19 cellular contexts compared by ENCODE assay signal in the genomic region with DNA sequence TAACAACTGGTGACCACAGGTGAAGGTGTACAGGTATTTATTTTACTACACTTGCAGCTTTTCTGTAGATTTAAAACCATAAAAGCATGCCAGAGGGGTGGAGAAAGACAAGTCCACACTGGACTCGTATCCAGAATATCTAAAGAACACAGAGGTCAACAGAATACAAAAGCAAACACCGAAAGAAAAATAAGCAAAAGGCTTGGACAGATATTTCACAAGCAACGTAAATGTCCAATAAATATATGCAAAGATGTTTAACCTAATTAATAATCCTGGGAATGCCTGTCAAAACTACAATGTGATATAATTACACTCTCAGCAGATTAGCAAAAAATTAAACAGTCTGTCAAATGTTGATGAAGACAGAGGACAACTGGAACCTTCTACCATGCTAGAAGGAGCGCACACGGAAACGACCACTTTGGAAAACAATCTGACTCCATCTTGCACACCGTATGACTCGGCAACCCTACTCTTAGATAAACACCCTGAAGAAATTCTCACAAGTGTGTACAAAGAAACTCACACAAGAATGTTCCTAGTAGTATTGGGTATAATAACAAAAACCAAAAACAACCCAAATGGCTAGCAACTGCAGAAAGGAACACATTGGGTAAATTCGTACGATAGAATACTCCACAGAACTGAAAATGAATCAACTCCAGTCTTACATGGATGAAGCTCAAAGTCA. TPM values are rescaled to one million over a fixed set of nuclear protein-coding genes. Genes with fewer than 3 reads are reported as not detected.
DNase-seq lines count a peak whose midpoint lies in the region; ATAC-seq, FAIRE-seq and TF ChIP-seq lines count a peak whose summit lies in the region.
"Had no signal": no experiment of that assay in that cellular context is flagged by ENCODE, and none has a peak within 500 bp of the region (broad histone marks: within the 10 kb centered on the region; RNA-seq: fewer than 3 reads in every experiment).

No MANE protein-coding gene starts in this region.

- TF ChIP-seq CTCF in MCF 10A (IDR thresholded peaks at IDR 0.05; ENCODE audit: unreplicated experiment), result no peak
- TF ChIP-seq CTCF in mammary epithelial cell (conservative IDR thresholded peaks at IDR 0.05 in 1 of 2, IDR thresholded peaks at IDR 0.05 in 1 of 2; ENCODE audit: extremely low read depth in 1 of 2, insufficient read depth in 1 of 2, low read depth in 1 of 2, low read length in 2 of 2), result no peak
- no peak for TF ChIP-seq CTCF in LNCaP clone FGC (IDR thresholded peaks at IDR 0.05; ENCODE audit: control insufficient read depth, extremely low read depth, insufficient read depth)
- TF ChIP-seq CTCF in endothelial cell of umbilical vein (IDR thresholded peaks at IDR 0.05; ENCODE audit: extremely low read depth in 1 of 2, insufficient read depth in 1 of 2, low read depth in 1 of 2, low read length in 2 of 2), result no peak

- H3K36me3 Mint-ChIP-seq in MCF 10A (ENCODE audit: insufficient read depth, unreplicated experiment), result no peaks in the 10 kb centered on the region
- no peaks in the 10 kb centered on the region for H3K36me3 Mint-ChIP-seq in stimulated activated effector memory CD8-positive, alpha-beta T cell treated with anti-CD3 and anti-CD28 coated beads, Interleukin-12 subunit alpha, Interleukin-12 subunit beta, amount 100 ng/mL, for 72 hours
- no peaks in the 10 kb centered on the region for H3K36me3 Mint-ChIP-seq in activated CD4-positive, alpha-beta memory T cell treated with anti-CD3 and anti-CD28 coated beads for 36 hours

- POLR2A ChIA-PET in MCF 10A (lab: Yijun Ruan, JAX) (interaction anchor here (0.7 to 4.7 kb wide), 5 partner anchors 10 to 390 kb away, joined by 3 to 24 read pairs (median 3); a partner anchor contains a TSS), endothelial cell of umbilical vein (lab: Charles Lee) (no interaction called here)
- POLR2A ChIA-PET in activated CD4-positive, alpha-beta memory T cell treated with anti-CD3 and anti-CD28 coated beads for 36 hours (lab: Charles Lee), result no interaction called here

- H3K27ac ChIP-seq in mammary epithelial cell (ENCODE audit: insufficient read depth, low read depth, low read length) (no peak overlapping the region), endothelial cell of umbilical vein (ENCODE audit: insufficient read depth, low read depth, low read length) (no peak overlapping the region)

- no peak for TF ChIP-seq POLR2A in endothelial cell of umbilical vein (IDR thresholded peaks at IDR 0.05; ENCODE audit: low read depth, low read length)

- peaks cover 22% of the 10 kb centered on the region for H3K4me1 ChIP-seq in mammary epithelial cell (ENCODE audit: insufficient read depth, low read length)
- H3K4me1 ChIP-seq in endothelial cell of umbilical vein (ENCODE audit: control insufficient read depth, extremely low read depth, insufficient read depth, low read length), result no peaks in the 10 kb centered on the region

- H2AFZ ChIP-seq in mammary epithelial cell (ENCODE audit: low read depth, low read length), result no peak overlapping the region
- no peak overlapping the region for H2AFZ ChIP-seq in endothelial cell of umbilical vein (ENCODE audit: low read depth, low read length)

- intact Hi-C loops in MCF 10A (cut with micrococcal nuclease), result no loop called here
- intact Hi-C loops in mammary epithelial cell (cut with micrococcal nuclease), result no loop called here
- intact Hi-C loops in endothelial cell of umbilical vein (cut with micrococcal nuclease), result no loop called here
- intact Hi-C loops in activated CD4-positive, alpha-beta memory T cell treated with anti-CD3 and anti-CD28 coated beads for 36 hours (cut with micrococcal nuclease), result no loop called here

- no peaks in the 10 kb centered on the region for H3K36me3 ChIP-seq in mammary epithelial cell (ENCODE audit: insufficient read depth, low read length)
- no peaks in the 10 kb centered on the region for H3K36me3 ChIP-seq in endothelial cell of umbilical vein (ENCODE audit: control insufficient read depth in 2 of 2, extremely low read depth in 1 of 2, insufficient read depth in 2 of 2, low read length in 2 of 2)

- WGBS in mammary epithelial cell (ENCODE audit: low coverage, missing lambda C conversion rate), result 94% methylated on average over 10 of the region's 10 CpGs

- dilution Hi-C loops in mammary epithelial cell (cut with HindIII; ENCODE audit: low sequenced_read_pairs), result loop anchor here (5.0 kb wide), 1 partner anchor 65 kb away; no protein-coding TSS in a partner anchor
- dilution Hi-C loops in endothelial cell of umbilical vein (cut with MboI; ENCODE audit: extremely low pct_ligation_motif_present, low sequenced_read_pairs), result no loop called here

- H3K4me2 ChIP-seq in mammary epithelial cell (ENCODE audit: insufficient read depth, low read depth, low read length) (no peak overlapping the region), endothelial cell of umbilical vein (ENCODE audit: insufficient read depth, low read length) (no peak overlapping the region)
- H3K4me2 ChIP-seq: BLaER1 treated with 17β-estradiol and CSF1 and Interleukin-3, amounts not matched to agents 10 nM and 100 nM had no signal

- no peak for ATAC-seq in stimulated activated effector memory CD8-positive, alpha-beta T cell treated with anti-CD3 and anti-CD28 coated beads, Interleukin-12 subunit alpha, Interleukin-12 subunit beta, amount 100 ng/mL, for 72 hours
- ATAC-seq: CD8-positive, alpha-beta T cell; HepG2 had no signal

- H4K20me1 ChIP-seq in mammary epithelial cell (ENCODE audit: insufficient read depth, low read length) (no peaks in the 10 kb centered on the region), endothelial cell of umbilical vein (replicated peaks; ENCODE audit: control insufficient read depth, extremely low read depth, insufficient read depth, low read length) (no peaks in the 10 kb centered on the region)

- peak; percentile 64 for FAIRE-seq in endothelial cell of umbilical vein (lab: Jason Lieb, UNC)
- FAIRE-seq: D721Med, G401.6, GM12891, GM18507, H1, HepG2 had no signal

- H3K9ac ChIP-seq in mammary epithelial cell (ENCODE audit: insufficient read depth, low read length), result no peak overlapping the region
- no peak overlapping the region for H3K9ac ChIP-seq in endothelial cell of umbilical vein (replicated peaks; ENCODE audit: extremely low read depth, insufficient read depth, low read length)
- H3K9ac ChIP-seq: BLaER1 treated with 17β-estradiol and CSF1 and Interleukin-3, amounts not matched to agents 10 nM and 100 nM had no signal

- no peaks in the 10 kb centered on the region for H3K9me3 Mint-ChIP-seq in MCF 10A (ENCODE audit: unreplicated experiment)
- H3K9me3 Mint-ChIP-seq in stimulated activated effector memory CD8-positive, alpha-beta T cell treated with anti-CD3 and anti-CD28 coated beads, Interleukin-12 subunit alpha, Interleukin-12 subunit beta, amount 100 ng/mL, for 72 hours, result no peaks in the 10 kb centered on the region
- no peaks in the 10 kb centered on the region for H3K9me3 Mint-ChIP-seq in activated CD4-positive, alpha-beta memory T cell treated with anti-CD3 and anti-CD28 coated beads for 36 hours
- H3K9me3 Mint-ChIP-seq: CD8-positive, alpha-beta T cell had no signal

- no peaks in the 10 kb centered on the region for H3K27me3 Mint-ChIP-seq in MCF 10A (ENCODE audit: insufficient read depth, unreplicated experiment)
- no peaks in the 10 kb centered on the region for H3K27me3 Mint-ChIP-seq in activated CD4-positive, alpha-beta memory T cell treated with anti-CD3 and anti-CD28 coated beads for 36 hours
- H3K27me3 Mint-ChIP-seq: B cell had no signal

- peaks cover 23% of the 10 kb centered on the region for H3K4me1 Mint-ChIP-seq in MCF 10A (ENCODE audit: insufficient read depth, unreplicated experiment)
- peaks cover 11% of the 10 kb centered on the region for H3K4me1 Mint-ChIP-seq in stimulated activated effector memory CD8-positive, alpha-beta T cell treated with anti-CD3 and anti-CD28 coated beads, Interleukin-12 subunit alpha, Interleukin-12 subunit beta, amount 100 ng/mL, for 72 hours
- no peaks in the 10 kb centered on the region for H3K4me1 Mint-ChIP-seq in activated CD4-positive, alpha-beta memory T cell treated with anti-CD3 and anti-CD28 coated beads for 36 hours (ENCODE audit: low read depth)

- no peaks in the 10 kb centered on the region for H3K79me2 ChIP-seq in mammary epithelial cell (ENCODE audit: insufficient read depth, low read length)
- no peaks in the 10 kb centered on the region for H3K79me2 ChIP-seq in endothelial cell of umbilical vein (ENCODE audit: control insufficient read depth, insufficient read depth, low read length)

- no peak for DNase-seq in MCF 10A (ENCODE audit: unreplicated experiment)
- no peak for DNase-seq in mammary epithelial cell
- peak; percentile 14 for DNase-seq in LNCaP clone FGC (ENCODE audit: low read depth)
- DNase-seq in endothelial cell of umbilical vein (ENCODE audit: low read depth, low spot score), result no peak
- no peak for DNase-seq in stimulated activated effector memory CD8-positive, alpha-beta T cell treated with anti-CD3 and anti-CD28 coated beads, Interleukin-12 subunit alpha, Interleukin-12 subunit beta, amount 100 ng/mL, for 72 hours (ENCODE audit: low spot score in 2 of 2)
- no peak for DNase-seq in activated CD4-positive, alpha-beta memory T cell treated with anti-CD3 and anti-CD28 coated beads for 36 hours
- DNase-seq in HuH-7 (ENCODE audit: low spot score), result no peak
- DNase-seq in COR-L47 (lab: John Stamatoyannopoulos, UW), result no peak
- DNase-seq: Caco-2; CD8-positive, alpha-beta T cell; H9 had no signal

- H3K4me3 Mint-ChIP-seq in MCF 10A (ENCODE audit: unreplicated experiment), result no peak overlapping the region
- no peak overlapping the region for H3K4me3 Mint-ChIP-seq in stimulated activated effector memory CD8-positive, alpha-beta T cell treated with anti-CD3 and anti-CD28 coated beads, Interleukin-12 subunit alpha, Interleukin-12 subunit beta, amount 100 ng/mL, for 72 hours
- H3K4me3 Mint-ChIP-seq in activated CD4-positive, alpha-beta memory T cell treated with anti-CD3 and anti-CD28 coated beads for 36 hours, result no peak overlapping the region
- H3K4me3 Mint-ChIP-seq: B cell; CD8-positive, alpha-beta T cell; H9 had no signal

- H3K27me3 ChIP-seq in mammary epithelial cell (ENCODE audit: insufficient read depth, low read length) (no peaks in the 10 kb centered on the region), endothelial cell of umbilical vein (ENCODE audit: control insufficient read depth in 2 of 2, insufficient read depth in 2 of 2, low read length in 2 of 2) (no peaks in the 10 kb centered on the region)
- H3K27me3 ChIP-seq: BLaER1 treated with 17β-estradiol and CSF1 and Interleukin-3, amounts not matched to agents 10 nM and 100 nM had no signal

- BruUV-seq in MCF 10A (replicated peaks; lab: Mats Ljungman, UMichigan), result no TSS peak
- no TSS peak for BruUV-seq in mammary epithelial cell (replicated peaks; lab: Mats Ljungman, UMichigan)
- BruUV-seq in endothelial cell of umbilical vein (replicated peaks; lab: Mats Ljungman, UMichigan), result no TSS peak

- no peaks in the 10 kb centered on the region for H3K9me3 ChIP-seq in mammary epithelial cell (replicated peaks; ENCODE audit: insufficient read depth, low read length)
- H3K9me3 ChIP-seq in endothelial cell of umbilical vein (replicated peaks; ENCODE audit: control insufficient read depth, insufficient read depth, low read length), result no peaks in the 10 kb centered on the region
- H3K9me3 ChIP-seq: Caco-2 had no signal

- no peak overlapping the region for H3K4me3 ChIP-seq in mammary epithelial cell (replicated peaks in 1 of 3; ENCODE audit: insufficient read depth in 1 of 3, low read depth in 2 of 3, low read length in 3 of 3)
- peak overlapping the region; percentile 13; the same call in 1 of the 2 replicates for H3K4me3 ChIP-seq in LNCaP clone FGC (ENCODE audit: low read depth, low read length)
- H3K4me3 ChIP-seq in endothelial cell of umbilical vein (replicated peaks in 1 of 3; ENCODE audit: insufficient read depth in 1 of 3, low read depth in 1 of 3, low read length in 3 of 3), result no peak overlapping the region
- H3K4me3 ChIP-seq: BLaER1 treated with 17β-estradiol and CSF1 and Interleukin-3, amounts not matched to agents 10 nM and 100 nM had no signal

- H3K9me1 ChIP-seq in endothelial cell of umbilical vein (replicated peaks; ENCODE audit: control insufficient read depth, extremely low read depth, insufficient read depth, low read length), result no peaks in the 10 kb centered on the region

- in situ Hi-C loops in mammary epithelial cell (cut with MboI; ENCODE audit: low sequenced_read_pairs in 2 of 2), result no loop called here

- H3K27ac Mint-ChIP-seq in MCF 10A (ENCODE audit: low read depth, unreplicated experiment), result peak overlapping the region; percentile 20
- H3K27ac Mint-ChIP-seq in stimulated activated effector memory CD8-positive, alpha-beta T cell treated with anti-CD3 and anti-CD28 coated beads, Interleukin-12 subunit alpha, Interleukin-12 subunit beta, amount 100 ng/mL, for 72 hours, result peak overlapping the region; percentile 6
- H3K27ac Mint-ChIP-seq in activated CD4-positive, alpha-beta memory T cell treated with anti-CD3 and anti-CD28 coated beads for 36 hours, result no peak overlapping the region
- H3K27ac Mint-ChIP-seq: B cell; CD8-positive, alpha-beta T cell; H9 had no signal

- CTCF ChIA-PET in MCF 10A (lab: Yijun Ruan, JAX), result interaction anchor here (0.8 kb wide), 1 partner anchor 65 kb away, joined by 3 read pairs; no protein-coding TSS in a partner anchor
- CTCF ChIA-PET in mammary epithelial cell (lab: Charles Lee; ENCODE audit: low non-redundant PET), result no interaction called here
- CTCF ChIA-PET in endothelial cell of umbilical vein (lab: Charles Lee), result no interaction called here
- CTCF ChIA-PET in activated CD4-positive, alpha-beta memory T cell treated with anti-CD3 and anti-CD28 coated beads for 36 hours (lab: Charles Lee), result interaction anchor here (1.1 kb wide), 1 partner anchor 82 kb away, joined by 3 read pairs; no protein-coding TSS in a partner anchor

RNA-seq across cellular contexts. Expression of a gene that starts 27.2 kb away (rescaled TPM):
- total RNA-seq in MCF 10A (2022), result 4.3 and 7.1 TPM in 2 replicates
- 1 to 10 TPM; 3.8 to 7.8 TPM for total RNA-seq in mammary epithelial cell
- 7.9 TPM for polyA plus RNA-seq in mammary epithelial cell
- 0.93 TPM for polyA minus RNA-seq in mammary epithelial cell
- 5.9 and 11.2 TPM in 2 replicates for total RNA-seq in endothelial cell of umbilical vein
- polyA plus RNA-seq in endothelial cell of umbilical vein, result 5.4 and 5.9 TPM in 2 replicates
- 2.2 and 3.8 TPM in 2 replicates for polyA plus RNA-seq in endothelial cell of umbilical vein (2011; cell fraction: cytosol; rRNA removed)
- 2.7 and 3.2 TPM in 2 replicates for polyA plus RNA-seq in endothelial cell of umbilical vein (2011; cell fraction: nucleus; rRNA removed)
- 3.5 and 3.6 TPM in 2 replicates for polyA plus RNA-seq in endothelial cell of umbilical vein (2012)
- 1.6 and 3.5 TPM in 2 replicates for polyA minus RNA-seq in endothelial cell of umbilical vein
- polyA minus RNA-seq in endothelial cell of umbilical vein (2011; cell fraction: cytosol; rRNA and poly(A)+ RNA removed), result 1.7 TPM
- polyA minus RNA-seq in endothelial cell of umbilical vein (2011; cell fraction: nucleus; rRNA and poly(A)+ RNA removed), result 2.4 TPM in 2 replicates
- 10 to 100 TPM; 11.3 to 12.3 TPM for total RNA-seq in activated CD4-positive, alpha-beta memory T cell treated with anti-CD3 and anti-CD28 coated beads for 36 hours

RNA-seq across cellular contexts. Expression of a gene that starts 27.2 kb away (rescaled TPM):
- total RNA-seq in MCF 10A (2022), result 16.8 and 20.6 TPM in 2 replicates
- total RNA-seq in mammary epithelial cell, result 10 to 100 TPM; 20.7 to 21.9 TPM
- 17.8 TPM for polyA plus RNA-seq in mammary epithelial cell
- polyA minus RNA-seq in mammary epithelial cell, result 72.2 TPM
- total RNA-seq in endothelial cell of umbilical vein, result 31.9 and 32.1 TPM in 2 replicates
- polyA plus RNA-seq in endothelial cell of umbilical vein, result 40.8 and 54.5 TPM in 2 replicates
- 21.6 and 22.9 TPM in 2 replicates for polyA plus RNA-seq in endothelial cell of umbilical vein (2011; cell fraction: cytosol; rRNA removed)
- polyA plus RNA-seq in endothelial cell of umbilical vein (2011; cell fraction: nucleus; rRNA removed), result 43.8 and 53.4 TPM in 2 replicates
- 8.0 and 9.8 TPM in 2 replicates for polyA plus RNA-seq in endothelial cell of umbilical vein (2012)
- polyA minus RNA-seq in endothelial cell of umbilical vein, result 84.1 and 88.0 TPM in 2 replicates
- 9.0 TPM for polyA minus RNA-seq in endothelial cell of umbilical vein (2011; cell fraction: cytosol; rRNA and poly(A)+ RNA removed)
- 20.7 and 26.1 TPM in 2 replicates for polyA minus RNA-seq in endothelial cell of umbilical vein (2011; cell fraction: nucleus; rRNA and poly(A)+ RNA removed)
- 10 to 100 TPM; 11.5 to 13.5 TPM for total RNA-seq in activated CD4-positive, alpha-beta memory T cell treated with anti-CD3 and anti-CD28 coated beads for 36 hours

Comparison
In these comparisons a context has a peak if more than half of its experiments do, and no peak if none do; other contexts are left out.
1. CTCF ChIA-PET loops: an anchor here in MCF 10A (0.8 kb wide) and activated CD4-positive, alpha-beta memory T cell treated with anti-CD3 and anti-CD28 coated beads for 36 hours (1.1 kb wide); none called in mammary epithelial cell and endothelial cell of umbilical vein.